In the genomic region with DNA sequence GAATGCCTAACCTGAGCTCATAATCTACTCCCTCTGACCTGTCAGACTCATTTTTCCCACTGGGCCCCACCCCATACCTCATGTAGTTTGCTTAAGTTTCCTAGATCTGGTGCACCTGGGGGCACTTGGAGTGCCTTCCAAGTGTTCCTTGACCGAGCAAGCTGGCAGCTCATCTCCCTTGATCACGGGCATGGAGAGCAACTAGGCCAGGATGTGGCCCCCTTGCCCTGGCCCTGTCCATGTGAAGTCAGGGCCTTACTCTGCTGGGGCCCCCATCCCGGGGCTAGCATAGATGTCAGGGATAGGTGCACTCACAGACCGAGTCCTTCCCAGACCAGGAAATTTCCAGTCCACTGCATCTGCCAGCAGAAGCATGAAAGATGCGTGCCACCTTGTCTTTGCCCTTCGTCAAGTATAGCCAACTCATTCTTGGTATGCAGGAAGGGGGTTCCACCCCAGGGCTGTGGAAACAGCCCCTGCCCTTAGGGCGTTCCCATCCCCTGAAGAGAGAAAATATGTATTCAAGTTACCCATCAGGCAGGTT, we compare ENCODE assay signal across 8 cellular contexts. TPM values are rescaled to one million over a fixed set of nuclear protein-coding genes. Genes with fewer than 3 reads are reported as not detected.
DNase-seq lines count a peak whose midpoint lies in the region; ATAC-seq and TF ChIP-seq lines count a peak whose summit lies in the region.

No MANE protein-coding gene starts in this region.

- intact Hi-C loops in spleen (cut with DNase I; ENCODE audit: low total_unique reads): loop anchor here (5.0 kb wide), 1 partner anchor 81 kb away; the partner anchor contains the start of gene IRF1

- no peaks in the 10 kb centered on the region for H3K9me3 Mint-ChIP-seq in IgD-negative memory B cell
- no peaks in the 10 kb centered on the region for H3K9me3 Mint-ChIP-seq in activated naive CD8-positive, alpha-beta T cell (ENCODE audit: low read depth)

- peak; percentile 4 for TF ChIP-seq POLR2A in GM19099 (IDR thresholded peaks at IDR 0.05; ENCODE audit: extremely low read depth, insufficient read length, low read depth)
- TF ChIP-seq POLR2A in spleen (IDR thresholded peaks at IDR 0.05): no peak

- peak overlapping the region; percentile 97 to 99 (median 98) for H3K4me3 Mint-ChIP-seq in IgD-negative memory B cell
- H3K4me3 Mint-ChIP-seq in activated naive CD8-positive, alpha-beta T cell: peak overlapping the region; percentile 97

- H3K9me3 ChIP-seq in spleen: no peaks in the 10 kb centered on the region

- H3K27ac ChIP-seq in spleen: peak overlapping the region; percentile 89 to 99 (median 99)

- peak overlapping the region; percentile 96 to 98 (median 98) for H3K27ac Mint-ChIP-seq in IgD-negative memory B cell
- H3K27ac Mint-ChIP-seq in activated naive CD8-positive, alpha-beta T cell: peak overlapping the region; percentile 98

- no peaks in the 10 kb centered on the region for H3K27me3 ChIP-seq in spleen (replicated peaks in 1 of 7)

- H3K4me1 Mint-ChIP-seq in IgD-negative memory B cell: peaks cover 39 to 60% (median 52%) of the 10 kb centered on the region in 3 donors
- H3K4me1 Mint-ChIP-seq in activated naive CD8-positive, alpha-beta T cell (ENCODE audit: low read depth): peaks cover 79% of the 10 kb centered on the region

- peak overlapping the region; percentile 41 for H3K4me3 ChIP-seq in iPS-11a (ENCODE audit: low read depth, low read length)
- peak overlapping the region; percentile 52 to 74 (median 58) for H3K4me3 ChIP-seq in spleen

- ATAC-seq in GM21526 (IDR thresholded peaks at IDR 0.05; ENCODE audit: low FRiP score, unreplicated experiment): no peak
- no peak for ATAC-seq in GM18867 (IDR thresholded peaks at IDR 0.05; ENCODE audit: unreplicated experiment)

- DNase-seq in spleen (peak; percentile 82), SKM-1 (lab: John Stamatoyannopoulos, UW; ENCODE audit: unreplicated experiment) (no peak)

- WGBS in spleen, 5 donors: 0 to 8% (median 5%) methylated on average over 6 to 7 of the region's 7 CpGs

- peaks cover 9% of the 10 kb centered on the region for H3K36me3 Mint-ChIP-seq in IgD-negative memory B cell
- H3K36me3 Mint-ChIP-seq in activated naive CD8-positive, alpha-beta T cell: peaks cover 9% of the 10 kb centered on the region

- H3K36me3 ChIP-seq in spleen: no peaks in the 10 kb centered on the region

- TF ChIP-seq CTCF in spleen (IDR thresholded peaks at IDR 0.05 in 8 of 11, conservative IDR thresholded peaks at IDR 0.05 in 3 of 11): no peak

- H3K4me1 ChIP-seq in spleen: peaks cover 43 to 91% (median 82%) of the 10 kb centered on the region in 6 donors

- H3K27me3 Mint-ChIP-seq in IgD-negative memory B cell: no peaks in the 10 kb centered on the region
- H3K27me3 Mint-ChIP-seq in activated naive CD8-positive, alpha-beta T cell: no peaks in the 10 kb centered on the region

RNA-seq across cellular contexts. Expression of gene SLC22A5, which starts 41.9 kb away (rescaled TPM):
- polyA plus RNA-seq in IgD-negative memory B cell (1.9 TPM), spleen (1 to 10 TPM; 2.4 to 2.9 (median 2.6) TPM)
- 1 to 10 TPM; 5.3 to 9.2 (median 7.6) TPM for total RNA-seq in spleen
